In genomic region chr4:113822555-113823290, GRCh38 we compare ENCODE assay signal across 11 cellular contexts.
A peak's percentile ranks its signal among the peaks of the same experiment; 100 is the strongest.
DNase-seq lines count a peak whose midpoint lies in the region; ATAC-seq and TF ChIP-seq lines count a peak whose summit lies in the region.
"Had no signal": no experiment of that assay in that cellular context is flagged by ENCODE, and none has a peak within 500 bp of the region (broad histone marks: within the 10 kb centered on the region; RNA-seq: fewer than 3 reads in every experiment).

No MANE protein-coding gene starts in this region.

- CTCF ChIA-PET in HEK293T (lab: Yijun Ruan, JAX) = no interaction called here

- POLR2A ChIA-PET in HEK293T (lab: Yijun Ruan, JAX) = no interaction called here

- DNase-seq in omental fat pad (ENCODE audit: low spot score) (no peak), MV-4-11 (lab: John Stamatoyannopoulos, UW) (no peak), HEK293T (ENCODE audit: extremely low spot score) (no peak), NCI-H2171 treated with DMSO at 0.1 percent for 48 hours (lab: John Stamatoyannopoulos, UW) (no peak)
- DNase-seq: activated CD4-positive, alpha-beta T cell treated with anti-CD3 and anti-CD28 coated beads, Interleukin-2, amount 50 U/mL, for 4 hours; head of caudate nucleus; naive thymus-derived CD4-positive, alpha-beta T cell; stimulated activated CD4-positive, alpha-beta T cell treated with anti-CD3 and anti-CD28 coated beads, Interleukin-2, amount 100 ng/mL, for 24 hours had no signal

- no peak for TF ChIP-seq CTCF in omental fat pad (IDR thresholded peaks at IDR 0.05)

- peak; percentile 77 for ATAC-seq in GM18909 (IDR thresholded peaks at IDR 0.05; ENCODE audit: poor library complexity, unreplicated experiment)
- ATAC-seq in GM21619 (IDR thresholded peaks at IDR 0.05; ENCODE audit: unreplicated experiment) = peak; percentile 71
- peak; percentile 74 for ATAC-seq in HG03342 (IDR thresholded peaks at IDR 0.05; ENCODE audit: unreplicated experiment)
- peak; percentile 48 for ATAC-seq in omental fat pad (ENCODE audit: low FRiP score)

TF ChIP-seq in HEK293T, 16 proteins besides CTCF, POLR2A, EP300 and RAD21:
- TF ChIP-seq TARDBP (IDR thresholded peaks at IDR 0.05) = no peak
- no peak for TF ChIP-seq ARNT (IDR thresholded peaks at IDR 0.05)
- no peak for TF ChIP-seq NFRKB (IDR thresholded peaks at IDR 0.05)
- TF ChIP-seq FOXM1 (IDR thresholded peaks at IDR 0.05; ENCODE audit: borderline replicate concordance) = no peak
- no peak for TF ChIP-seq CTBP1 (IDR thresholded peaks at IDR 0.05; ENCODE audit: borderline replicate concordance)
